In genomic region chr19:29653398-29653797, GRCh38 we compare ENCODE assay signal across 17 cellular contexts.
"Had no signal": no experiment of that assay in that cellular context is flagged by ENCODE, and none has a peak within 500 bp of the region (broad histone marks: within the 10 kb centered on the region; RNA-seq: fewer than 3 reads in every experiment).

No MANE protein-coding gene starts in this region.

- H3K36me3 ChIP-seq: esophagus muscularis mucosa, gastroesophageal sphincter, heart left ventricle, left lung, lower lobe of right lung had no signal

- H3K4me3 ChIP-seq: coronary artery, dorsolateral prefrontal cortex, esophagus muscularis mucosa, gastroesophageal sphincter, heart left ventricle, hepatocyte, left lung, lower lobe of right lung, mucosa of descending colon had no signal

- H3K27me3 ChIP-seq: esophagus muscularis mucosa, foreskin keratinocyte, heart left ventricle had no signal

- H3K27ac ChIP-seq: coronary artery, dorsolateral prefrontal cortex, esophagus muscularis mucosa, foreskin keratinocyte, gastroesophageal sphincter, heart left ventricle, hepatocyte, left lung, lower lobe of right lung had no signal

- DNase-seq: dermis blood vessel endothelial cell; dorsolateral prefrontal cortex; effector CD4-positive, alpha-beta T cell; effector memory CD4-positive, alpha-beta T cell; foreskin keratinocyte; heart left ventricle; hypothalamus; left cardiac atrium; left lung; left ventricle myocardium superior; lower lobe of right lung; mesenchymal stem cell; mucosa of descending colon had no signal

- H3K9me3 ChIP-seq: esophagus muscularis mucosa, gastroesophageal sphincter, lower lobe of right lung, mucosa of descending colon had no signal

- H3K4me1 ChIP-seq: foreskin keratinocyte, heart left ventricle, left lung, lower lobe of right lung had no signal
